ENCODE assay signal across 20 cellular contexts in genomic region chrX:136271300-136271699, GRCh38. TPM values are rescaled to one million over a fixed set of nuclear protein-coding genes. Genes with fewer than 3 reads are reported as not detected.
DNase-seq lines count a peak whose midpoint lies in the region; ATAC-seq and TF ChIP-seq lines count a peak whose summit lies in the region.
"Had no signal": no experiment of that assay in that cellular context is flagged by ENCODE, and none has a peak within 500 bp of the region (broad histone marks: within the 10 kb centered on the region; RNA-seq: fewer than 3 reads in every experiment).

No MANE protein-coding gene starts in this region.

- no peaks in the 10 kb centered on the region for H3K36me3 Mint-ChIP-seq in activated naive CD4-positive, alpha-beta T cell treated with anti-CD3 and anti-CD28 coated beads, Interleukin-2, amount 10 ng/mL, durations not matched to agents 7 days and 5 days
- no peaks in the 10 kb centered on the region for H3K36me3 Mint-ChIP-seq in nephron progenitor cell (ENCODE audit: low read depth)

- no peaks in the 10 kb centered on the region for H3K27me3 Mint-ChIP-seq in activated naive CD4-positive, alpha-beta T cell treated with anti-CD3 and anti-CD28 coated beads, Interleukin-2, amount 10 ng/mL, durations not matched to agents 7 days and 5 days
- peaks cover 4% of the 10 kb centered on the region for H3K27me3 Mint-ChIP-seq in nephron progenitor cell (ENCODE audit: low read depth, poor library complexity)
- H3K27me3 Mint-ChIP-seq: activated CD4-positive, alpha-beta memory T cell treated with anti-CD3 and anti-CD28 coated beads, Interleukin-2, amount 10 ng/mL, durations not matched to agents 7 days and 5 days; activated T-helper 17 cell treated with anti-CD3 and anti-CD28 coated beads, Interleukin-2, amount 50 U/mL, for 72 hours; progenitor cell of endocrine pancreas had no signal

- no peak overlapping the region for H3K9ac ChIP-seq in smooth muscle cell (ENCODE audit: low read depth)

- CTCF ChIA-PET in activated naive CD4-positive, alpha-beta T cell treated with anti-CD3 and anti-CD28 coated beads, Interleukin-2, amount 10 ng/mL, durations not matched to agents 7 days and 5 days (lab: Charles Lee): interaction anchor here (0.6 to 1.7 kb wide), 4 partner anchors 243 to 426 kb away, joined by 3 to 4 read pairs (median 4); no protein-coding TSS in a partner anchor

- no peak overlapping the region for H3K4me2 ChIP-seq in smooth muscle cell

- H3K27ac Mint-ChIP-seq in activated naive CD4-positive, alpha-beta T cell treated with anti-CD3 and anti-CD28 coated beads, Interleukin-2, amount 10 ng/mL, durations not matched to agents 7 days and 5 days: no peak overlapping the region
- no peak overlapping the region for H3K27ac Mint-ChIP-seq in nephron progenitor cell
- H3K27ac Mint-ChIP-seq: activated CD4-positive, alpha-beta memory T cell treated with anti-CD3 and anti-CD28 coated beads, Interleukin-2, amount 10 ng/mL, durations not matched to agents 7 days and 5 days; activated T-helper 17 cell treated with anti-CD3 and anti-CD28 coated beads, Interleukin-2, amount 50 U/mL, for 72 hours; progenitor cell of endocrine pancreas had no signal

- H2AFZ ChIP-seq in smooth muscle cell (ENCODE audit: low read depth): no peak overlapping the region

- peak; percentile 1 for DNase-seq in CD1c-positive myeloid dendritic cell (ENCODE audit: extremely low spot score)
- DNase-seq in OCI-M1 (lab: John Stamatoyannopoulos, UW): peak; percentile 10
- no peak for DNase-seq in smooth muscle cell (lab: John Stamatoyannopoulos, UW; ENCODE audit: unreplicated experiment)
- no peak for DNase-seq in activated CD8-positive, alpha-beta memory T cell treated with anti-CD3 and anti-CD28 coated beads, Interleukin-2, amount 50 U/mL, for 4 hours
- DNase-seq in activated naive CD4-positive, alpha-beta T cell treated with anti-CD3 and anti-CD28 coated beads, Interleukin-2, amount 10 ng/mL, durations not matched to agents 7 days and 5 days: no peak
- DNase-seq in nephron progenitor cell: no peak
- DNase-seq: activated CD4-positive, alpha-beta memory T cell treated with anti-CD3 and anti-CD28 coated beads, Interleukin-2, amount 10 ng/mL, durations not matched to agents 7 days and 5 days; anterior cingulate cortex; DMS 273 treated with DMSO at 0.1 percent for 48 hours; hippocampal formation; IMR-90; left cardiac atrium; NCI-H1694; NCI-H524 treated with DMSO at 0.1 percent for 48 hours had no signal

- H4K20me1 ChIP-seq in smooth muscle cell (ENCODE audit: low read depth): no peaks in the 10 kb centered on the region

- H3K27me3 ChIP-seq in smooth muscle cell (ENCODE audit: low read depth): no peaks in the 10 kb centered on the region
- H3K27me3 ChIP-seq: suprapubic skin had no signal

- no peaks in the 10 kb centered on the region for H3K9me3 ChIP-seq in smooth muscle cell (replicated peaks; ENCODE audit: low read depth)
- H3K9me3 ChIP-seq: HAP-1, suprapubic skin had no signal

- ATAC-seq in GM19463 (IDR thresholded peaks at IDR 0.05; ENCODE audit: unreplicated experiment): peak; percentile 41
- peak; percentile 64 for ATAC-seq in HG03432 (IDR thresholded peaks at IDR 0.05; ENCODE audit: unreplicated experiment)
- ATAC-seq: activated T-helper 17 cell treated with anti-CD3 and anti-CD28 coated beads, Interleukin-2, amount 50 U/mL, for 72 hours; left cardiac atrium had no signal

- H3K36me3 ChIP-seq in smooth muscle cell (ENCODE audit: low read depth): no peaks in the 10 kb centered on the region
- H3K36me3 ChIP-seq: HAP-1, suprapubic skin had no signal

- no peaks in the 10 kb centered on the region for H3K79me2 ChIP-seq in smooth muscle cell (ENCODE audit: low read depth)

- 77% methylated on average over 1 of the region's 1 CpG for WGBS in smooth muscle cell (ENCODE audit: low lambda C conversion rate)

- H3K27ac ChIP-seq in smooth muscle cell (ENCODE audit: low read depth): no peak overlapping the region
- H3K27ac ChIP-seq: suprapubic skin had no signal

- TF ChIP-seq CTCF in smooth muscle cell (IDR thresholded peaks at IDR 0.05; ENCODE audit: borderline replicate concordance, insufficient read depth, poor library complexity, severe bottlenecking) (no peak), nephron progenitor cell (IDR thresholded peaks at IDR 0.05) (no peak)

- H3K4me3 ChIP-seq in smooth muscle cell: no peak overlapping the region
- H3K4me3 ChIP-seq: HAP-1, suprapubic skin had no signal

- peaks cover 2% of the 10 kb centered on the region for H3K4me1 Mint-ChIP-seq in activated naive CD4-positive, alpha-beta T cell treated with anti-CD3 and anti-CD28 coated beads, Interleukin-2, amount 10 ng/mL, durations not matched to agents 7 days and 5 days
- no peaks in the 10 kb centered on the region for H3K4me1 Mint-ChIP-seq in nephron progenitor cell
- H3K4me1 Mint-ChIP-seq: activated T-helper 17 cell treated with anti-CD3 and anti-CD28 coated beads, Interleukin-2, amount 50 U/mL, for 72 hours had no signal

- no peaks in the 10 kb centered on the region for H3F3A ChIP-seq in smooth muscle cell (ENCODE audit: low read depth)

- no peaks in the 10 kb centered on the region for H3K4me1 ChIP-seq in smooth muscle cell (ENCODE audit: low read depth)
- H3K4me1 ChIP-seq: HAP-1, suprapubic skin had no signal

- no peak overlapping the region for H3K4me3 Mint-ChIP-seq in activated naive CD4-positive, alpha-beta T cell treated with anti-CD3 and anti-CD28 coated beads, Interleukin-2, amount 10 ng/mL, durations not matched to agents 7 days and 5 days
- H3K4me3 Mint-ChIP-seq in nephron progenitor cell: no peak overlapping the region
- H3K4me3 Mint-ChIP-seq: activated CD4-positive, alpha-beta memory T cell treated with anti-CD3 and anti-CD28 coated beads, Interleukin-2, amount 10 ng/mL, durations not matched to agents 7 days and 5 days; activated T-helper 17 cell treated with anti-CD3 and anti-CD28 coated beads, Interleukin-2, amount 50 U/mL, for 72 hours had no signal

- no peaks in the 10 kb centered on the region for H3K9me3 Mint-ChIP-seq in activated naive CD4-positive, alpha-beta T cell treated with anti-CD3 and anti-CD28 coated beads, Interleukin-2, amount 10 ng/mL, durations not matched to agents 7 days and 5 days
- H3K9me3 Mint-ChIP-seq in nephron progenitor cell: peaks cover 25% of the 10 kb centered on the region
- H3K9me3 Mint-ChIP-seq: activated CD4-positive, alpha-beta memory T cell treated with anti-CD3 and anti-CD28 coated beads, Interleukin-2, amount 10 ng/mL, durations not matched to agents 7 days and 5 days; activated T-helper 17 cell treated with anti-CD3 and anti-CD28 coated beads, Interleukin-2, amount 50 U/mL, for 72 hours had no signal

RNA-seq across cellular contexts. Expression of gene MAP7D3, which starts 20.1 kb away (rescaled TPM):
- total RNA-seq in smooth muscle cell: 8.1 and 12.4 TPM in 2 replicates
- polyA plus RNA-seq in smooth muscle cell: 6.3 and 9.3 TPM in 2 replicates

RNA-seq across cellular contexts. Expression of gene ADGRG4, which starts 29.5 kb away (rescaled TPM):
- not detected in 2 replicates for total RNA-seq in smooth muscle cell
- polyA plus RNA-seq in smooth muscle cell: 0.04 TPM in 1 of 2 replicates, not detected in the other
- total RNA-seq: activated CD4-positive, alpha-beta memory T cell treated with anti-CD3 and anti-CD28 coated beads, Interleukin-2, amount 10 ng/mL, durations not matched to agents 7 days and 5 days; activated T-helper 17 cell treated with anti-CD3 and anti-CD28 coated beads, Interleukin-2, amount 50 U/mL, for 72 hours; IMR-90; suprapubic skin had no signal

Comparison
In these comparisons a context has a peak if more than half of its experiments do, and no peak if none do; other contexts are left out.
1. DNase-seq: peak in CD1c-positive myeloid dendritic cell (single experiment) and OCI-M1 (single experiment); none in smooth muscle cell (single experiment), activated CD8-positive, alpha-beta memory T cell treated with anti-CD3 and anti-CD28 coated beads, Interleukin-2, amount 50 U/mL, for 4 hours (single experiment), activated naive CD4-positive, alpha-beta T cell treated with anti-CD3 and anti-CD28 coated beads, Interleukin-2, amount 10 ng/mL, durations not matched to agents 7 days and 5 days (single experiment) and nephron progenitor cell (single experiment).